In genomic region chr3:41224120-41224806, GRCh38 we compare ENCODE assay signal across 1 cellular context.
TF ChIP-seq lines count a peak whose summit lies in the region.

No MANE protein-coding gene starts in this region.

TF ChIP-seq in GM23338, 12 proteins besides CTCF, POLR2A, EP300 and RAD21 (continued from another document):
- TF ChIP-seq ETS1 (IDR thresholded peaks at IDR 0.05) (no peak), ZNF114 (CRISPR knock-in tag; IDR thresholded peaks at IDR 0.05) (no peak), REST (IDR thresholded peaks at IDR 0.05; ENCODE audit: unreplicated experiment) (no peak), EZH2phosphoT487 (IDR thresholded peaks at IDR 0.05; ENCODE audit: unreplicated experiment) (no peak), EZH2 (IDR thresholded peaks at IDR 0.05; ENCODE audit: low read depth, unreplicated experiment) (no peak), CREB1 (CRISPR knock-in tag; IDR thresholded peaks at IDR 0.05; ENCODE audit: low read depth) (no peak), POLR2AphosphoS5 (IDR thresholded peaks at IDR 0.05; ENCODE audit: low read depth) (no peak)
